ENCODE assay signal across 13 cellular contexts in genomic region chr2:85414761-85415498, GRCh38. TPM values are rescaled to one million over a fixed set of nuclear protein-coding genes. Genes with fewer than 3 reads are reported as not detected.
DNase-seq lines count a peak whose midpoint lies in the region; ATAC-seq and TF ChIP-seq lines count a peak whose summit lies in the region.
"Had no signal": no experiment of that assay in that cellular context is flagged by ENCODE, and none has a peak within 500 bp of the region (broad histone marks: within the 10 kb centered on the region; RNA-seq: fewer than 3 reads in every experiment).

No MANE protein-coding gene starts in this region.

- DNase-seq in endodermal cell, result no peak
- no peak for DNase-seq in nephron progenitor cell
- no peak for DNase-seq in COR-L47 (lab: John Stamatoyannopoulos, UW)
- no peak for DNase-seq in activated T-cell treated with anti-CD3 and anti-CD28 coated beads, Interleukin-2, amount 50 U/mL, for 72 hours
- DNase-seq in effector CD4-positive, alpha-beta T cell, result no peak
- DNase-seq: mesendoderm, NCI-H2171, ovary had no signal

- H3K36me3 ChIP-seq in BLaER1 treated with 17β-estradiol and CSF1 and Interleukin-3, amounts not matched to agents 10 nM and 100 nM, result no peaks in the 10 kb centered on the region
- H3K36me3 ChIP-seq in KMS-11 (ENCODE audit: insufficient read depth), result no peaks in the 10 kb centered on the region
- H3K36me3 ChIP-seq in endodermal cell (ENCODE audit: control insufficient read depth, insufficient read depth, low read length), result no peaks in the 10 kb centered on the region
- H3K36me3 ChIP-seq: ovary had no signal

- no peak overlapping the region for H3K9ac ChIP-seq in BLaER1 treated with 17β-estradiol and CSF1 and Interleukin-3, amounts not matched to agents 10 nM and 100 nM
- H3K9ac ChIP-seq in KMS-11, result no peak overlapping the region
- no peak overlapping the region for H3K9ac ChIP-seq in endodermal cell (ENCODE audit: extremely low read depth, low read length, poor library complexity, severe bottlenecking)

- 90 to 94% methylated on average over 6 to 7 of the region's 7 CpGs for WGBS in endodermal cell (ENCODE audit: insufficient coverage in 1 of 2, insufficient read length in 1 of 2), 2 experiments

- peaks cover 0 to 32% (median 27%) of the 10 kb centered on the region in 11 experiments; a peak in 18 of 22 replicates for H3K27me3 ChIP-seq in BLaER1 treated with 17β-estradiol and CSF1 and Interleukin-3, amounts not matched to agents 10 nM and 100 nM
- H3K27me3 ChIP-seq in KMS-11 (ENCODE audit: insufficient read depth, low read depth) (no peaks in the 10 kb centered on the region), endodermal cell (ENCODE audit: control insufficient read depth, insufficient read depth, low read length, poor library complexity, severe bottlenecking) (no peaks in the 10 kb centered on the region)
- H3K27me3 ChIP-seq: ovary had no signal

- H3K4me1 ChIP-seq in BLaER1 treated with 17β-estradiol and CSF1 and Interleukin-3, amounts not matched to agents 10 nM and 100 nM, result peaks cover 49 to 93% (median 75%) of the 10 kb centered on the region in 10 experiments
- H3K4me1 ChIP-seq in KMS-11 (ENCODE audit: low read depth, poor library complexity, severe bottlenecking) (peaks cover 47% of the 10 kb centered on the region), endodermal cell (ENCODE audit: control insufficient read depth, insufficient read depth, low read length) (peaks cover 14% of the 10 kb centered on the region)

- peak overlapping the region; percentile 20; the same call in 1 of the 2 replicates for H2AFZ ChIP-seq in KMS-11 (ENCODE audit: low read depth)

- H3K79me2 ChIP-seq in KMS-11 (ENCODE audit: insufficient read depth, low read depth), result no peaks in the 10 kb centered on the region

- no peak overlapping the region for H3K4me3 ChIP-seq in BLaER1 treated with 17β-estradiol and CSF1 and Interleukin-3, amounts not matched to agents 10 nM and 100 nM
- H3K4me3 ChIP-seq in KMS-11 (IDR thresholded peaks at IDR 0.05; ENCODE audit: insufficient read depth, low read depth, low read length), result no peak overlapping the region
- H3K4me3 ChIP-seq in endodermal cell (ENCODE audit: low read length), result no peak overlapping the region
- H3K4me3 ChIP-seq: GM12878 had no signal

- H3K4me3 Mint-ChIP-seq in endodermal cell (peak overlapping the region; percentile 80), nephron progenitor cell (peak overlapping the region; percentile 38)
- H3K4me3 Mint-ChIP-seq in activated T-cell treated with anti-CD3 and anti-CD28 coated beads, Interleukin-2, amount 50 U/mL, for 72 hours, result peak overlapping the region in 1 of 2 donors; percentile 91

- peaks cover 20% of the 10 kb centered on the region for H3K4me1 Mint-ChIP-seq in endodermal cell
- H3K4me1 Mint-ChIP-seq in nephron progenitor cell, result peaks cover 37% of the 10 kb centered on the region
- H3K4me1 Mint-ChIP-seq in activated T-cell treated with anti-CD3 and anti-CD28 coated beads, Interleukin-2, amount 50 U/mL, for 72 hours (ENCODE audit: low read depth), result peaks cover 65% of the 10 kb centered on the region

- no peak for ATAC-seq in GM21576 (IDR thresholded peaks at IDR 0.05; ENCODE audit: unreplicated experiment)
- no peak for ATAC-seq in activated T-cell treated with anti-CD3 and anti-CD28 coated beads, Interleukin-2, amount 50 U/mL, for 72 hours (replicated peaks in 1 of 2)
- ATAC-seq: GM12878, SK-N-SH treated with all-trans-retinoic acid at 6 μM for 48 hours had no signal

- H3K4me2 ChIP-seq in BLaER1 treated with 17β-estradiol and CSF1 and Interleukin-3, amounts not matched to agents 10 nM and 100 nM, result peak overlapping the region in 9 of 11 experiments; percentile 67 to 97 (median 88); a peak in 15 of 22 replicates
- H3K4me2 ChIP-seq in KMS-11, result peak overlapping the region; percentile 30; the same call in 1 of the 2 replicates

- H3K27ac Mint-ChIP-seq in endodermal cell (no peak overlapping the region), nephron progenitor cell (no peak overlapping the region)
- H3K27ac Mint-ChIP-seq in activated T-cell treated with anti-CD3 and anti-CD28 coated beads, Interleukin-2, amount 50 U/mL, for 72 hours, result no peak overlapping the region

- H3K27me3 Mint-ChIP-seq in endodermal cell (ENCODE audit: insufficient read depth), result no peaks in the 10 kb centered on the region
- H3K27me3 Mint-ChIP-seq in nephron progenitor cell (ENCODE audit: low read depth, poor library complexity), result peaks cover 21% of the 10 kb centered on the region
- no peaks in the 10 kb centered on the region for H3K27me3 Mint-ChIP-seq in activated T-cell treated with anti-CD3 and anti-CD28 coated beads, Interleukin-2, amount 50 U/mL, for 72 hours (ENCODE audit: low read depth)

- TF ChIP-seq CTCF in KMS-11 (conservative IDR thresholded peaks at IDR 0.05; ENCODE audit: low read depth, low read length) (no peak), endodermal cell (conservative IDR thresholded peaks at IDR 0.05) (no peak), nephron progenitor cell (IDR thresholded peaks at IDR 0.05) (no peak)

- no peaks in the 10 kb centered on the region for H4K20me1 ChIP-seq in BLaER1 treated with 17β-estradiol and CSF1 and Interleukin-3, amounts not matched to agents 10 nM and 100 nM
- H4K20me1 ChIP-seq in KMS-11 (ENCODE audit: insufficient read depth), result no peaks in the 10 kb centered on the region

- peak overlapping the region in 1 of 11 experiments; percentile 62; a peak in 1 of 22 replicates for H3K27ac ChIP-seq in BLaER1 treated with 17β-estradiol and CSF1 and Interleukin-3, amounts not matched to agents 10 nM and 100 nM
- peak overlapping the region; percentile 48 for H3K27ac ChIP-seq in KMS-11
- H3K27ac ChIP-seq in endodermal cell (ENCODE audit: low read depth, low read length), result no peak overlapping the region
- H3K27ac ChIP-seq: ovary had no signal

- no peaks in the 10 kb centered on the region for H3K9me3 ChIP-seq in BLaER1 treated with 17β-estradiol and CSF1 and Interleukin-3, amounts not matched to agents 10 nM and 100 nM (replicated peaks in 1 of 11)
- H3K9me3 ChIP-seq in endodermal cell (ENCODE audit: control insufficient read depth, low read length), result no peaks in the 10 kb centered on the region
- H3K9me3 ChIP-seq: ovary had no signal

- H3K36me3 Mint-ChIP-seq in endodermal cell (ENCODE audit: low read depth), result no peaks in the 10 kb centered on the region
- H3K36me3 Mint-ChIP-seq in nephron progenitor cell (ENCODE audit: low read depth), result no peaks in the 10 kb centered on the region
- H3K36me3 Mint-ChIP-seq in activated T-cell treated with anti-CD3 and anti-CD28 coated beads, Interleukin-2, amount 50 U/mL, for 72 hours (ENCODE audit: insufficient read depth in 2 of 2), result no peaks in the 10 kb centered on the region

- H3K9me3 Mint-ChIP-seq in endodermal cell, result no peaks in the 10 kb centered on the region
- H3K9me3 Mint-ChIP-seq in nephron progenitor cell, result no peaks in the 10 kb centered on the region
- H3K9me3 Mint-ChIP-seq in activated T-cell treated with anti-CD3 and anti-CD28 coated beads, Interleukin-2, amount 50 U/mL, for 72 hours, result no peaks in the 10 kb centered on the region

RNA-seq across cellular contexts. Expression of gene SH2D6, which starts 3.6 kb away (rescaled TPM):
- 1 to 10 TPM in 1 of 2 donors, under 1 TPM in 1; 0.68 to 1.1 TPM for total RNA-seq in endodermal cell
- polyA plus RNA-seq in endodermal cell (2013, experiment 1 of 2), result 0.28 TPM
- 0.70 TPM for polyA plus RNA-seq in endodermal cell (2013, experiment 2 of 2)
- total RNA-seq in activated T-cell treated with anti-CD3 and anti-CD28 coated beads, Interleukin-2, amount 50 U/mL, for 72 hours, result 1 to 10 TPM; 3.2 to 4.0 TPM

RNA-seq across cellular contexts. Expression of gene CAPG, which starts 4.8 kb away (rescaled TPM):
- total RNA-seq in endodermal cell, result 100 to 1,000 TPM; 104 to 119 TPM
- polyA plus RNA-seq in endodermal cell (2013, experiment 1 of 2), result 30.9 TPM
- polyA plus RNA-seq in endodermal cell (2013, experiment 2 of 2), result 30.1 TPM
- 10 to 100 TPM; 58.4 to 83.6 TPM for total RNA-seq in activated T-cell treated with anti-CD3 and anti-CD28 coated beads, Interleukin-2, amount 50 U/mL, for 72 hours
